ENCODE assay signal across 8 cellular contexts in the genomic region with DNA sequence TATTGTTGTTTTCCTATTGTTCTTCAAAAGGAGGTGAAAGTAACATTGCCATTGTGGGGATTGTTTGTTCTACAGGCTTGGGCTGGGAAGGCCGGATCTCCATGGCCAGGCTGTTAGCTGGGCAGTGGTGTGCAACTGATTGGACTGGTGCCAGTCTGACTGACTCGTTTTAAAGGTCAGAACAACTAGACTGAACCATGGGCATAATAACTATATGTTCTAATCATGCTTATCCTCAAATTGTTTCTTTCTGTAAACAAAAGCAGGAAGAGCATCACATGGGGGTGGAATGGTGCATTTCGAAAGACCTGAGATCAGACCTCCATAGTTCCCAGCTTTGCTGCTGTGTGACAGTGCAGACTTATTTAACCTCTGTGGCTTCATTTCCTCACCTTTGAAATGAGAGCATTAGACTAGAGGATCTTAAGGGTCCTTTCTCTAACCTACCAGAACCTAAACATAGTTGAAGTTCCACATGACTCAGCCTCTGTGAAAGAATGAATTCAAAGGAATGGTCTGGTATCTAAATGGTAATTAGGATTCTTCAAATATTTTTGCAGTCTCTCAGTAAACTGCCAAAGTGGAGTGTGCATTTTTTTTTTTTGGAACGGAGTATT.
DNase-seq lines count a peak whose midpoint lies in the region; ATAC-seq, FAIRE-seq and TF ChIP-seq lines count a peak whose summit lies in the region.

No MANE protein-coding gene starts in this region.

- H3K4me1 ChIP-seq in A549 (peaks cover 92% of the 10 kb centered on the region), adipocyte (ENCODE audit: control insufficient read depth, insufficient read depth, low read length) (peaks cover 51% of the 10 kb centered on the region)

- no peaks in the 10 kb centered on the region for H3K27me3 ChIP-seq in adipocyte (replicated peaks; ENCODE audit: control insufficient read depth, insufficient read depth, low read length)

- H3K27ac Mint-ChIP-seq in activated naive CD8-positive, alpha-beta T cell treated with anti-CD3 and anti-CD28 coated beads for 36 hours = no peak overlapping the region

- ATAC-seq in A549 (peak; percentile 80 to 84), HG02840 (IDR thresholded peaks at IDR 0.05; ENCODE audit: low FRiP score, unreplicated experiment) (no peak), HG03139 (IDR thresholded peaks at IDR 0.05; ENCODE audit: unreplicated experiment) (no peak)

- H3K4me3 ChIP-seq in A549 (no peak overlapping the region), adipocyte (ENCODE audit: low read length) (peak overlapping the region; percentile 11)

- CTCF ChIA-PET in A549 (lab: Yijun Ruan, JAX) = interaction anchor here (1.1 to 1.3 kb wide), 2 partner anchors 26 to 73 kb away, joined by 3 to 5 read pairs; no protein-coding TSS in a partner anchor

- no peaks in the 10 kb centered on the region for H3K9me3 Mint-ChIP-seq in activated naive CD8-positive, alpha-beta T cell treated with anti-CD3 and anti-CD28 coated beads for 36 hours

- H3K9me3 ChIP-seq in A549 = no peaks in the 10 kb centered on the region
- no peaks in the 10 kb centered on the region for H3K9me3 ChIP-seq in adipocyte (ENCODE audit: control insufficient read depth, low read length)

- DNase-seq in A549 (ENCODE audit: low read depth in 1 of 2, low spot score in 1 of 2) (peak; percentile 17 to 88), HCEC 1CT (peak; percentile 85), adipocyte (ENCODE audit: low read depth) (peak; percentile 78), kidney glomerular epithelial cell (lab: John Stamatoyannopoulos, UW) (peak; percentile 97), NOMO-1 treated with dmso at 0.1 percent for 144 hours (lab: John Stamatoyannopoulos, UW; ENCODE audit: unreplicated experiment) (no peak)
- no peak for DNase-seq in activated naive CD8-positive, alpha-beta T cell treated with anti-CD3 and anti-CD28 coated beads for 36 hours

- peak overlapping the region; percentile 66 for H3K4me2 ChIP-seq in A549

- no peaks in the 10 kb centered on the region for H3K27me3 Mint-ChIP-seq in activated naive CD8-positive, alpha-beta T cell treated with anti-CD3 and anti-CD28 coated beads for 36 hours

- 2% methylated on average over 4 of the region's 4 CpGs for WGBS in A549 (ENCODE audit: missing lambda C conversion rate)

- no peaks in the 10 kb centered on the region for H3K36me3 ChIP-seq in adipocyte (ENCODE audit: control insufficient read depth, insufficient read depth, low read length, severe bottlenecking)

- no peak for TF ChIP-seq CTCF in A549 (IDR thresholded peaks at IDR 0.05)

- H3K36me3 Mint-ChIP-seq in activated naive CD8-positive, alpha-beta T cell treated with anti-CD3 and anti-CD28 coated beads for 36 hours = peaks cover 7% of the 10 kb centered on the region

- no peak for FAIRE-seq in A549 (lab: Jason Lieb, UNC)

- H3K27ac ChIP-seq in A549 = peak overlapping the region; percentile 95 to 97

- TF ChIP-seq RAD21 in A549 (conservative IDR thresholded peaks at IDR 0.05 in 1 of 2, IDR thresholded peaks at IDR 0.05 in 1 of 2) = peak in 1 of 2 experiments; percentile 42; a peak in 3 of 5 replicates

- H3K9ac ChIP-seq in adipocyte (ENCODE audit: low read length) = peak overlapping the region; percentile 28

- no peaks in the 10 kb centered on the region for H3K4me1 Mint-ChIP-seq in activated naive CD8-positive, alpha-beta T cell treated with anti-CD3 and anti-CD28 coated beads for 36 hours

- POLR2A ChIA-PET in A549 (lab: Yijun Ruan, JAX) = interaction anchor here (1.0 to 2.0 kb wide), 3 partner anchors 32 to 67 kb away, joined by 3 to 16 read pairs (median 15); a partner anchor contains a TSS

- TF ChIP-seq EP300 in A549 (IDR thresholded peaks at IDR 0.05) = peak; percentile 79 to 88; a peak in 4 of 5 replicates

- TF ChIP-seq POLR2A in A549 (IDR thresholded peaks at IDR 0.05; ENCODE audit: low read length) = no peak

- no peak overlapping the region for H3K4me3 Mint-ChIP-seq in activated naive CD8-positive, alpha-beta T cell treated with anti-CD3 and anti-CD28 coated beads for 36 hours

TF ChIP-seq in A549, 52 proteins besides CTCF, POLR2A, EP300 and RAD21 (continues in another document):
- TF ChIP-seq RCOR1 (IDR thresholded peaks at IDR 0.05; ENCODE audit: low read depth, low read length) = no peak
- no peak for TF ChIP-seq KDM1A (IDR thresholded peaks at IDR 0.05; ENCODE audit: low read depth)
- no peak for TF ChIP-seq ZSCAN20 (CRISPR knock-in tag; IDR thresholded peaks at IDR 0.05)
- TF ChIP-seq, protein P1, sequence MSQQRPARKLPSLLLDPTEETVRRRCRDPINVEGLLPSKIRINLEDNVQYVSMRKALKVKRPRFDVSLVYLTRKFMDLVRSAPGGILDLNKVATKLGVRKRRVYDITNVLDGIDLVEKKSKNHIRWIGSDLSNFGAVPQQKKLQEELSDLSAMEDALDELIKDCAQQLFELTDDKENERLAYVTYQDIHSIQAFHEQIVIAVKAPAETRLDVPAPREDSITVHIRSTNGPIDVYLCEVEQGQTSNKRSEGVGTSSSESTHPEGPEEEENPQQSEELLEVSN (IDR thresholded peaks at IDR 0.05; ENCODE audit: borderline replicate concordance, low read depth) = no peak
- TF ChIP-seq, protein P2, sequence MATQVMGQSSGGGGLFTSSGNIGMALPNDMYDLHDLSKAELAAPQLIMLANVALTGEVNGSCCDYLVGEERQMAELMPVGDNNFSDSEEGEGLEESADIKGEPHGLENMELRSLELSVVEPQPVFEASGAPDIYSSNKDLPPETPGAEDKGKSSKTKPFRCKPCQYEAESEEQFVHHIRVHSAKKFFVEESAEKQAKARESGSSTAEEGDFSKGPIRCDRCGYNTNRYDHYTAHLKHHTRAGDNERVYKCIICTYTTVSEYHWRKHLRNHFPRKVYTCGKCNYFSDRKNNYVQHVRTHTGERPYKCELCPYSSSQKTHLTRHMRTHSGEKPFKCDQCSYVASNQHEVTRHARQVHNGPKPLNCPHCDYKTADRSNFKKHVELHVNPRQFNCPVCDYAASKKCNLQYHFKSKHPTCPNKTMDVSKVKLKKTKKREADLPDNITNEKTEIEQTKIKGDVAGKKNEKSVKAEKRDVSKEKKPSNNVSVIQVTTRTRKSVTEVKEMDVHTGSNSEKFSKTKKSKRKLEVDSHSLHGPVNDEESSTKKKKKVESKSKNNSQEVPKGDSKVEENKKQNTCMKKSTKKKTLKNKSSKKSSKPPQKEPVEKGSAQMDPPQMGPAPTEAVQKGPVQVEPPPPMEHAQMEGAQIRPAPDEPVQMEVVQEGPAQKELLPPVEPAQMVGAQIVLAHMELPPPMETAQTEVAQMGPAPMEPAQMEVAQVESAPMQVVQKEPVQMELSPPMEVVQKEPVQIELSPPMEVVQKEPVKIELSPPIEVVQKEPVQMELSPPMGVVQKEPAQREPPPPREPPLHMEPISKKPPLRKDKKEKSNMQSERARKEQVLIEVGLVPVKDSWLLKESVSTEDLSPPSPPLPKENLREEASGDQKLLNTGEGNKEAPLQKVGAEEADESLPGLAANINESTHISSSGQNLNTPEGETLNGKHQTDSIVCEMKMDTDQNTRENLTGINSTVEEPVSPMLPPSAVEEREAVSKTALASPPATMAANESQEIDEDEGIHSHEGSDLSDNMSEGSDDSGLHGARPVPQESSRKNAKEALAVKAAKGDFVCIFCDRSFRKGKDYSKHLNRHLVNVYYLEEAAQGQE (IDR thresholded peaks at IDR 0.05) = no peak
- no peak for TF ChIP-seq HDAC2 (IDR thresholded peaks at IDR 0.05)
- no peak for TF ChIP-seq RARB (CRISPR knock-in tag; IDR thresholded peaks at IDR 0.05)
- no peak for TF ChIP-seq PHF8 (IDR thresholded peaks at IDR 0.05; ENCODE audit: borderline replicate concordance, low read depth)
- TF ChIP-seq HOXB13 (CRISPR knock-in tag; IDR thresholded peaks at IDR 0.05; ENCODE audit: low read depth) = no peak
- TF ChIP-seq ZNF302 (CRISPR knock-in tag; IDR thresholded peaks at IDR 0.05) = no peak
- peak; percentile 51 to 67; a peak in 3 of 4 replicates for TF ChIP-seq CEBPB (IDR thresholded peaks at IDR 0.05)
- TF ChIP-seq HOXA7 (CRISPR knock-in tag; IDR thresholded peaks at IDR 0.05) = no peak
- peak; percentile 52 to 78; a peak in 4 of 5 replicates for TF ChIP-seq JUN (IDR thresholded peaks at IDR 0.05)
- no peak for TF ChIP-seq POLR2AphosphoS2 (conservative IDR thresholded peaks at IDR 0.05; ENCODE audit: low read length)
- no peak for TF ChIP-seq RNF2 (IDR thresholded peaks at IDR 0.05; ENCODE audit: borderline replicate concordance, low read depth)
- no peak for TF ChIP-seq KDM5A (IDR thresholded peaks at IDR 0.05)
- no peak for TF ChIP-seq BHLHE40 (IDR thresholded peaks at IDR 0.05; ENCODE audit: low read depth, low read length)
- TF ChIP-seq, protein P3, sequence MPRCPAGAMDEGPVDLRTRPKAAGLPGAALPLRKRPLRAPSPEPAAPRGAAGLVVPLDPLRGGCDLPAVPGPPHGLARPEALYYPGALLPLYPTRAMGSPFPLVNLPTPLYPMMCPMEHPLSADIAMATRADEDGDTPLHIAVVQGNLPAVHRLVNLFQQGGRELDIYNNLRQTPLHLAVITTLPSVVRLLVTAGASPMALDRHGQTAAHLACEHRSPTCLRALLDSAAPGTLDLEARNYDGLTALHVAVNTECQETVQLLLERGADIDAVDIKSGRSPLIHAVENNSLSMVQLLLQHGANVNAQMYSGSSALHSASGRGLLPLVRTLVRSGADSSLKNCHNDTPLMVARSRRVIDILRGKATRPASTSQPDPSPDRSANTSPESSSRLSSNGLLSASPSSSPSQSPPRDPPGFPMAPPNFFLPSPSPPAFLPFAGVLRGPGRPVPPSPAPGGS (IDR thresholded peaks at IDR 0.05) = no peak; the same call in 2 of the 3 replicates
- no peak for TF ChIP-seq TFCP2L1 (CRISPR knock-in tag; IDR thresholded peaks at IDR 0.05)
- peak; percentile 13; the same call in 1 of the 3 replicates for TF ChIP-seq SMC3 (IDR thresholded peaks at IDR 0.05)
- TF ChIP-seq, protein P4, sequence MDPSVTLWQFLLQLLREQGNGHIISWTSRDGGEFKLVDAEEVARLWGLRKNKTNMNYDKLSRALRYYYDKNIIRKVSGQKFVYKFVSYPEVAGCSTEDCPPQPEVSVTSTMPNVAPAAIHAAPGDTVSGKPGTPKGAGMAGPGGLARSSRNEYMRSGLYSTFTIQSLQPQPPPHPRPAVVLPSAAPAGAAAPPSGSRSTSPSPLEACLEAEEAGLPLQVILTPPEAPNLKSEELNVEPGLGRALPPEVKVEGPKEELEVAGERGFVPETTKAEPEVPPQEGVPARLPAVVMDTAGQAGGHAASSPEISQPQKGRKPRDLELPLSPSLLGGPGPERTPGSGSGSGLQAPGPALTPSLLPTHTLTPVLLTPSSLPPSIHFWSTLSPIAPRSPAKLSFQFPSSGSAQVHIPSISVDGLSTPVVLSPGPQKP (IDR thresholded peaks at IDR 0.05; ENCODE audit: low read depth, low read length) = no peak

Comparison
In these comparisons a context has a peak if more than half of its experiments do, and no peak if none do; other contexts are left out.
1. ATAC-seq: peak in A549 (2 of 2); none in HG02840 (single experiment) and HG03139 (single experiment).
2. DNase-seq: peak in A549 (2 of 2), HCEC 1CT (single experiment), adipocyte (single experiment) and kidney glomerular epithelial cell (single experiment); none in NOMO-1 treated with dmso at 0.1 percent for 144 hours (single experiment) and activated naive CD8-positive, alpha-beta T cell treated with anti-CD3 and anti-CD28 coated beads for 36 hours (single experiment).